ENCODE assay signal across 20 cellular contexts in the genomic region with DNA sequence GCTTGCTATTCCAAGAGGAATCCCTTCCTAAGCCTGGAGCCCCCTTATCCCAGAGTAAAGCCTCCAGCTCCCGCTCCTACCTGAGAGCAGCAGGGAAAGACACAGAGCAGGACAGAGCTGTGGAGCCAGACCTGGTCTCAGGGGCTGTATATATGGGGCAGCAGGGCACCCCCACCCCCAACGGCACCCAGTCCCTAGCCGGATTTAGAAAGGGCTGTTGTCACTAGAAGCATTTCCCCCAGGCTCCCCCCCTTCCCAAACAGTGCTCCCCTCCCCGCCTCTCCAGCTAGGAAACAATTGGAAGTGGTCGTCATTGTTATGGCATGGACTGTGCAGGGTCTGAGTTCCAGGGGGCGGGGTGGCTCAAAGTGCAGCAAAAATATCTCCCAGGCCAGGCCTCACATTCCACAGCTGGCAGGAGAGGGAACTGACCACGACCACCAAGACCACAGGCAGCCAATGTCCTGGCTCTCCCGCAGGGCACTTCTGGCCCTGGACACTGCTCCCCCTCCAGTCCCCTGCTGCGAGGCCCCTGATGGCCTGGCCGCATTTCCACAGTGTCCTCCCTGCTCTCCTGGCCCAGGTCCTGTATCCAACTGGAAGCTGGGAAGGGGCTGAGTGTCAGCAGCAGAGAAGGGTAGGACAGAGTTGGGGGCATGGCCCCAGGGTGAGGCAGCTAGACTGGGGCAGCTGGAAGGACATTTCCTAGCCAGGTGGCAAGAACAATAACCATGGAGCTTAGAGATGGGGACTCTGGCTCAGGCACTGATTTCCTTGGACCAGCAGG. TPM values are rescaled to one million over a fixed set of nuclear protein-coding genes. Genes with fewer than 3 reads are reported as not detected.
DNase-seq lines count a peak whose midpoint lies in the region; ATAC-seq and TF ChIP-seq lines count a peak whose summit lies in the region.
"Had no signal": no experiment of that assay in that cellular context is flagged by ENCODE, and none has a peak within 500 bp of the region (broad histone marks: within the 10 kb centered on the region; RNA-seq: fewer than 3 reads in every experiment).

A gene (minus strand): TSS at position 121 of the 787 bp plus-strand sequence. CDS start 1,928 bp downstream, outside the sequence.

- no peaks in the 10 kb centered on the region for H3K36me3 Mint-ChIP-seq in chondrocyte (ENCODE audit: low read depth)
- H3K36me3 Mint-ChIP-seq in activated T-cell treated with anti-CD3 and anti-CD28 coated beads, Interleukin-2, amount 50 U/mL, for 4 hours (ENCODE audit: insufficient read depth), result no peaks in the 10 kb centered on the region
- H3K36me3 Mint-ChIP-seq: memory B cell had no signal

- WGBS in right cardiac atrium, result 20% methylated on average over 10 of the region's 10 CpGs

- H3K27me3 ChIP-seq in right cardiac atrium (ENCODE audit: control insufficient read depth, insufficient read depth) (no peaks in the 10 kb centered on the region), Karpas-422 (ENCODE audit: low read length) (no peaks in the 10 kb centered on the region)

- H3K27ac Mint-ChIP-seq in chondrocyte (ENCODE audit: unreplicated experiment), result no peak within 1 kb of the TSS
- H3K27ac Mint-ChIP-seq: activated CD4-positive, alpha-beta memory T cell treated with anti-CD3 and anti-CD28 coated beads, Interleukin-2, amount 10 ng/mL, durations not matched to agents 7 days and 5 days; CD4-positive, alpha-beta T cell; memory B cell had no signal

- H3K4me3 ChIP-seq in right cardiac atrium (ENCODE audit: low read length) (peak within 1 kb of the TSS; percentile 44), Karpas-422 (ENCODE audit: low read length) (no peak within 1 kb of the TSS)
- H3K4me3 ChIP-seq: GM23248 had no signal

- H3K27ac ChIP-seq in right cardiac atrium (ENCODE audit: low read length), result peak within 1 kb of the TSS; percentile 94
- H3K27ac ChIP-seq in Karpas-422 (ENCODE audit: low read length), result no peak within 1 kb of the TSS
- H3K27ac ChIP-seq: GM23248 had no signal

- H3K9me2 ChIP-seq in Karpas-422 (replicated peaks; ENCODE audit: insufficient read depth, low read length), result no peaks in the 10 kb centered on the region

- DNase-seq in GM10266 (ENCODE audit: extremely low spot score), result peak; percentile 2
- DNase-seq in chondrocyte (ENCODE audit: low spot score), result peak; percentile 57
- DNase-seq in right cardiac atrium, result no peak
- peak; percentile 72 for DNase-seq in posterior vena cava (ENCODE audit: low spot score)
- DNase-seq in Karpas-422, result no peak
- DNase-seq in cerebellar cortex (ENCODE audit: low spot score), result no peak
- DNase-seq in NCI-H1417 (lab: John Stamatoyannopoulos, UW), result no peak
- no peak for DNase-seq in activated T-cell treated with anti-CD3 and anti-CD28 coated beads, Interleukin-2, amount 50 U/mL, for 4 hours
- DNase-seq: ACHN; activated CD4-positive, alpha-beta memory T cell treated with anti-CD3 and anti-CD28 coated beads, Interleukin-2, amount 10 ng/mL, durations not matched to agents 7 days and 5 days; CD4-positive, alpha-beta T cell; cortex of kidney; DND-41; GM23248; KG1; PC-3; stimulated activated CD4-positive, alpha-beta T cell treated with anti-CD3 and anti-CD28 coated beads, Interleukin-12 subunit alpha, Interleukin-12 subunit beta, amount 100 ng/mL, for 4 hours; stimulated activated naive CD4-positive, alpha-beta T cell treated with Interleukin-2 at 50 U/mL for 16 hours had no signal

- TF ChIP-seq CTCF in GM10266 (IDR thresholded peaks at IDR 0.05; ENCODE audit: control insufficient read depth, insufficient read depth, low read depth, missing control alignments), result no peak
- TF ChIP-seq CTCF in chondrocyte (IDR thresholded peaks at IDR 0.05), result no peak

- H2AFZ ChIP-seq in Karpas-422 (ENCODE audit: low read length), result no peak within 1 kb of the TSS
- H2AFZ ChIP-seq: GM23248 had no signal

- peak in 1 of 2 donors; percentile 1 for ATAC-seq in right cardiac atrium
- no peak for ATAC-seq in activated T-cell treated with anti-CD3 and anti-CD28 coated beads, Interleukin-2, amount 50 U/mL, for 4 hours
- ATAC-seq: PC-3 had no signal

- no peaks in the 10 kb centered on the region for H3K79me2 ChIP-seq in Karpas-422 (ENCODE audit: low read length)

- H3K9me3 ChIP-seq in right cardiac atrium (ENCODE audit: control insufficient read depth, low read length) (no peaks in the 10 kb centered on the region), Karpas-422 (ENCODE audit: low read length) (no peaks in the 10 kb centered on the region)

- H3K4me1 ChIP-seq in right cardiac atrium (ENCODE audit: control insufficient read depth, insufficient read depth, low read length), result peaks cover 6% of the 10 kb centered on the region
- no peaks in the 10 kb centered on the region for H3K4me1 ChIP-seq in Karpas-422 (ENCODE audit: low read length)

- H4K20me1 ChIP-seq in Karpas-422 (ENCODE audit: insufficient read depth, low read depth, low read length), result no peaks in the 10 kb centered on the region

- H3K27me3 Mint-ChIP-seq in chondrocyte (ENCODE audit: low read depth), result peaks cover 34% of the 10 kb centered on the region
- no peaks in the 10 kb centered on the region for H3K27me3 Mint-ChIP-seq in activated T-cell treated with anti-CD3 and anti-CD28 coated beads, Interleukin-2, amount 50 U/mL, for 4 hours (ENCODE audit: low read depth)

- intact Hi-C loops in right cardiac atrium (cut with DNase I), result no loop called here
- intact Hi-C loops in posterior vena cava (cut with DNase I), result no loop called here

- H3K4me3 Mint-ChIP-seq in chondrocyte (ENCODE audit: unreplicated experiment), result no peak within 1 kb of the TSS
- H3K4me3 Mint-ChIP-seq in activated T-cell treated with anti-CD3 and anti-CD28 coated beads, Interleukin-2, amount 50 U/mL, for 4 hours, result no peak within 1 kb of the TSS
- H3K4me3 Mint-ChIP-seq: activated CD4-positive, alpha-beta memory T cell treated with anti-CD3 and anti-CD28 coated beads, Interleukin-2, amount 10 ng/mL, durations not matched to agents 7 days and 5 days; CD4-positive, alpha-beta T cell; memory B cell had no signal

- no peaks in the 10 kb centered on the region for H3K4me1 Mint-ChIP-seq in chondrocyte (ENCODE audit: low read depth)
- H3K4me1 Mint-ChIP-seq in activated T-cell treated with anti-CD3 and anti-CD28 coated beads, Interleukin-2, amount 50 U/mL, for 4 hours (ENCODE audit: low read depth), result no peaks in the 10 kb centered on the region
- H3K4me1 Mint-ChIP-seq: activated CD4-positive, alpha-beta memory T cell treated with anti-CD3 and anti-CD28 coated beads, Interleukin-2, amount 10 ng/mL, durations not matched to agents 7 days and 5 days; memory B cell had no signal

- no peaks in the 10 kb centered on the region for H3K36me3 ChIP-seq in Karpas-422 (ENCODE audit: insufficient read depth, low read length)

- H3K4me2 ChIP-seq in Karpas-422 (ENCODE audit: low read depth, low read length, poor library complexity, severe bottlenecking), result no peak within 1 kb of the TSS

- no peaks in the 10 kb centered on the region for H3K9me3 Mint-ChIP-seq in chondrocyte (ENCODE audit: low read depth)
- H3K9me3 Mint-ChIP-seq in activated T-cell treated with anti-CD3 and anti-CD28 coated beads, Interleukin-2, amount 50 U/mL, for 4 hours, result no peaks in the 10 kb centered on the region
- H3K9me3 Mint-ChIP-seq: activated CD4-positive, alpha-beta memory T cell treated with anti-CD3 and anti-CD28 coated beads, Interleukin-2, amount 10 ng/mL, durations not matched to agents 7 days and 5 days; CD4-positive, alpha-beta T cell; memory B cell had no signal

- H3K9ac ChIP-seq in Karpas-422 (ENCODE audit: low read length), result no peak within 1 kb of the TSS
- H3K9ac ChIP-seq: GM23248 had no signal

RNA-seq across cellular contexts. Expression of the gene that starts here (rescaled TPM):
- not detected in 3 replicates for total RNA-seq in chondrocyte
- total RNA-seq in right cardiac atrium, result 1,000 to 10,000 TPM in 1 of 4 donors, 100 to 1,000 TPM in 3; 461 to 2,251 (median 602) TPM
- 1,734 TPM for polyA plus RNA-seq in right cardiac atrium
- not detected for total RNA-seq in posterior vena cava
- not detected in 2 replicates for total RNA-seq in Karpas-422 (2014; rRNA removed; shearing (Covaris generic); ENCODE audit: low replicate concordance)
- total RNA-seq in activated T-cell treated with anti-CD3 and anti-CD28 coated beads, Interleukin-2, amount 50 U/mL, for 4 hours, result under 1 TPM in 1 of 3 donors, not detected in 2; 0.03 TPM
- total RNA-seq: CD4-positive, alpha-beta T cell; glomerular endothelial cell; GM23248; PC-3 had no signal
- polyA plus RNA-seq: GM23248 had no signal

Comparison
In these comparisons a context has a peak if more than half of its experiments do, and no peak if none do; other contexts are left out.
1. RNA of the gene that starts here (total RNA-seq): 461 to 2,251 TPM in right cardiac atrium; not detected in chondrocyte, not detected in posterior vena cava, not detected in Karpas-422 and 0.03 TPM in activated T-cell treated with anti-CD3 and anti-CD28 coated beads, Interleukin-2, amount 50 U/mL, for 4 hours; every median in the first group is over 100 times any median in the second.
2. Peak in DNase-seq in chondrocyte; RNA of the gene not detected or under 1 TPM.
3. Peak in DNase-seq in posterior vena cava; RNA of the gene not detected or under 1 TPM.